8 cellular contexts compared by ENCODE assay signal in the genomic region with DNA sequence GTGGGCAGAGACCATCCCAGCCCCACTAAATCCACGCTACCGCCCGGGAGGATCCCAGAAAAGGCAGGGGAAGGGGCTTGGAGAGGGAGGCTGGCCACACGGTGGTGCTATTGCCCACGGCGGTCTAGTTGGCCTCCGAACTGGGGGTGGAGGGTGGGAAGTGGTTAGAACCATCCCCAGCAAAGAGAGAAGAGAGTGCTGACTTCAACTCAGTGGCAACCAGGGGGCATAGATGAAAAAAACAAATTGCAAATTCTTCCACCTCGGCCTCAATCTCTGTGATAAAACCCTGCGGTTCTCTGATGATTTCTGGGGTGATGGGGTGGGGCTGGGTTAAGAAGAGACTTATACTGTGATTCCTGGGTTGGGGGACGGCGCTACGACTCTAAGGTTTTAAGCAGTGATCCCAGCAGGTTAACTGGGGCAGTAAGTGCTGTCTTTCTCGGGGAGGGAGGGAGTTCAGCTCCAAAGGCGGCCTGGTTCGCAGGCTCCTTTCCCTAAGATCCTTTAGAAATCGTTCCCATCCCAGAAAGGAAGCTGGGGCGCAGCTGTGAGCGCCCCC.
A peak's percentile ranks its signal among the peaks of the same experiment; 100 is the strongest.
DNase-seq lines count a peak whose midpoint lies in the region; ATAC-seq and TF ChIP-seq lines count a peak whose summit lies in the region.

No MANE protein-coding gene starts in this region.

- peaks cover 11 to 24% of the 10 kb centered on the region in 2 donors for H3K4me1 Mint-ChIP-seq in natural killer cell treated with Interleukin-12 subunit alpha and Interleukin-12 subunit beta and Interleukin-15 and Interleukin-18, amount 100 ng/mL, for 72 hours (ENCODE audit: low read depth in 2 of 2)
- H3K4me1 Mint-ChIP-seq in stimulated activated memory B cell treated with anti-CD40 and anti-IgM and Interleukin-4, amounts not matched to agents 10 μg/mL and 1 μg/mL and 100 μg/mL, for 72 hours = peaks cover 6% of the 10 kb centered on the region

- ATAC-seq in GM19035 (IDR thresholded peaks at IDR 0.05; ENCODE audit: unreplicated experiment) = peak; percentile 39
- peak; percentile 77 to 83 for ATAC-seq in natural killer cell treated with Interleukin-12 subunit alpha and Interleukin-12 subunit beta and Interleukin-15 and Interleukin-18, amount 100 ng/mL, for 72 hours
- peak; percentile 71 for ATAC-seq in stimulated activated memory B cell treated with anti-CD40 and anti-IgM and Interleukin-4, amounts not matched to agents 10 μg/mL and 1 μg/mL and 100 μg/mL, for 72 hours

- no peaks in the 10 kb centered on the region for H3K36me3 ChIP-seq in KOPT-K1 (ENCODE audit: insufficient read depth, low read length)

- peaks cover 4 to 9% of the 10 kb centered on the region in 2 donors for H3K27me3 Mint-ChIP-seq in natural killer cell treated with Interleukin-12 subunit alpha and Interleukin-12 subunit beta and Interleukin-15 and Interleukin-18, amount 100 ng/mL, for 72 hours
- peaks cover 27% of the 10 kb centered on the region for H3K27me3 Mint-ChIP-seq in stimulated activated memory B cell treated with anti-CD40 and anti-IgM and Interleukin-4, amounts not matched to agents 10 μg/mL and 1 μg/mL and 100 μg/mL, for 72 hours

- peak; percentile 93 for TF ChIP-seq CTCF in AG04449 (IDR thresholded peaks at IDR 0.05; ENCODE audit: insufficient read depth, low read length, missing control alignments)

- H3K36me3 Mint-ChIP-seq in natural killer cell treated with Interleukin-12 subunit alpha and Interleukin-12 subunit beta and Interleukin-15 and Interleukin-18, amount 100 ng/mL, for 72 hours = no peaks in the 10 kb centered on the region
- no peaks in the 10 kb centered on the region for H3K36me3 Mint-ChIP-seq in stimulated activated memory B cell treated with anti-CD40 and anti-IgM and Interleukin-4, amounts not matched to agents 10 μg/mL and 1 μg/mL and 100 μg/mL, for 72 hours

- DNase-seq in AG04449 (ENCODE audit: low read depth, low spot score) (peak; percentile 59), SHP77 (lab: John Stamatoyannopoulos, UW) (peak; percentile 59 to 61), activated gamma-delta T cell (lab: John Stamatoyannopoulos, UW) (peak; percentile 37), fibroblast of the conjunctiva (ENCODE audit: low read depth) (peak; percentile 91)
- peak; percentile 68 for DNase-seq in natural killer cell treated with Interleukin-12 subunit alpha and Interleukin-12 subunit beta and Interleukin-15 and Interleukin-18, amount 100 ng/mL, for 72 hours (ENCODE audit: low spot score)

- peak overlapping the region in 1 of 2 donors; percentile 34 for H3K27ac Mint-ChIP-seq in natural killer cell treated with Interleukin-12 subunit alpha and Interleukin-12 subunit beta and Interleukin-15 and Interleukin-18, amount 100 ng/mL, for 72 hours
- H3K27ac Mint-ChIP-seq in stimulated activated memory B cell treated with anti-CD40 and anti-IgM and Interleukin-4, amounts not matched to agents 10 μg/mL and 1 μg/mL and 100 μg/mL, for 72 hours = no peak overlapping the region

- no peaks in the 10 kb centered on the region for H3K9me3 Mint-ChIP-seq in natural killer cell treated with Interleukin-12 subunit alpha and Interleukin-12 subunit beta and Interleukin-15 and Interleukin-18, amount 100 ng/mL, for 72 hours
- no peaks in the 10 kb centered on the region for H3K9me3 Mint-ChIP-seq in stimulated activated memory B cell treated with anti-CD40 and anti-IgM and Interleukin-4, amounts not matched to agents 10 μg/mL and 1 μg/mL and 100 μg/mL, for 72 hours

- peak overlapping the region; percentile 64 for H3K4me3 Mint-ChIP-seq in natural killer cell treated with Interleukin-12 subunit alpha and Interleukin-12 subunit beta and Interleukin-15 and Interleukin-18, amount 100 ng/mL, for 72 hours
- H3K4me3 Mint-ChIP-seq in stimulated activated memory B cell treated with anti-CD40 and anti-IgM and Interleukin-4, amounts not matched to agents 10 μg/mL and 1 μg/mL and 100 μg/mL, for 72 hours = peak overlapping the region; percentile 51

- CTCF ChIA-PET in AG04449 (lab: Yijun Ruan, JAX) = interaction anchor here (0.6 to 4.1 kb wide), 37 partner anchors 10 to 1026 kb away, joined by 3 to 31 read pairs (median 4); partner anchors contain the start of gene ZNF438

- no peaks in the 10 kb centered on the region for H3K9me3 ChIP-seq in KOPT-K1 (ENCODE audit: insufficient read depth, low read length, poor library complexity, severe bottlenecking)

- POLR2A ChIA-PET in AG04449 (lab: Yijun Ruan, JAX) = interaction anchor here (0.9 kb wide), 1 partner anchor 35 kb away, joined by 5 read pairs; no protein-coding TSS in a partner anchor

- H3K4me3 ChIP-seq in AG04449 (ENCODE audit: low read depth, low read length) = peak overlapping the region; percentile 33

- peak overlapping the region; percentile 62 for H3K27ac ChIP-seq in KOPT-K1 (ENCODE audit: low read depth, low read length, poor library complexity, severe bottlenecking)

Comparison
In these comparisons a context has a peak if more than half of its experiments do, and no peak if none do; other contexts are left out.
1. Peak in every context shown above with its lines: DNase-seq, ATAC-seq, H3K4me3 ChIP-seq and H3K27ac ChIP-seq.
2. DNase-seq: peak in every context shown above with its lines; median percentile 91 in fibroblast of the conjunctiva; 68 in natural killer cell treated with Interleukin-12 subunit alpha and Interleukin-12 subunit beta and Interleukin-15 and Interleukin-18, amount 100 ng/mL, for 72 hours; 60 in SHP77; 59 in AG04449; 37 in activated gamma-delta T cell.